8 cellular contexts compared by ENCODE assay signal in the genomic region with DNA sequence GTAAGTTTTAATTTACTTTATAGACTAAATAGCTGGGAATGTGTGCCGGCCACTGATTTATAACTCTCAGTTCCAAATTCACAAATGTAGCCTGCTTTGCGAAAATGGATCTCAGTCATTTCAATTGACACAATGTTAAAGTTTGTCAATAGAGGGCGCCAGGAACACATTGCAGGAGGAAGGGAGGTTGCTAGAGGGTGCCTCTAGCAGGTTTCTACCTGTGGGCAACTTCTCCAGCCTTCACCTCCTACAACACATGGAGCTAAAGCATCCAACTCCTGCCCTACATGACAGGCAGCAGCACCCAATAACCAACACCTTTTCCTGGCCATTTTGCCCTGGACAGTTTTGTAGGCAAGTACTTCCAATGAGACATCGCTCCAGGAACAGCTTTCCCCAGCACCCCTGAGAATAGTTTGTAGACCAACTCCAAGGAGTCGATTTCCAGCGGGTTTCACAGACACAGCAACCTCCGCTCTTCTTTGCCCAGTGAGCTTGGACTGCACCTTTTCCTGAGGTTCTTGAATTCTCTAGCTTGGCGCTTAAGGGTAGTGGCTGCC.
DNase-seq lines count a peak whose midpoint lies in the region; ATAC-seq and TF ChIP-seq lines count a peak whose summit lies in the region.

No MANE protein-coding gene starts in this region.

- TF ChIP-seq CTCF in CD14-positive monocyte (IDR thresholded peaks at IDR 0.05): peak; percentile 32
- peak; percentile 54 for TF ChIP-seq CTCF in PC-9 (conservative IDR thresholded peaks at IDR 0.05)
- peak; percentile 83 for TF ChIP-seq CTCF in foreskin keratinocyte (conservative IDR thresholded peaks at IDR 0.05)

- POLR2A ChIA-PET in PC-9 (lab: Charles Lee; ENCODE audit: unreplicated experiment): no interaction called here

- H3K27ac Mint-ChIP-seq in CD14-positive monocyte: no peak overlapping the region

- no peak overlapping the region for H3K4me3 Mint-ChIP-seq in CD14-positive monocyte

- no peaks in the 10 kb centered on the region for H3K27me3 ChIP-seq in PC-9 (ENCODE audit: insufficient read depth, low read depth)
- no peaks in the 10 kb centered on the region for H3K27me3 ChIP-seq in foreskin keratinocyte

- H3K4me1 ChIP-seq in PC-9 (replicated peaks; ENCODE audit: insufficient read depth) (no peaks in the 10 kb centered on the region), foreskin keratinocyte (no peaks in the 10 kb centered on the region)

- BruUV-seq in PC-9 (replicated peaks; lab: Mats Ljungman, UMichigan): no TSS peak

- H3K9me3 ChIP-seq in PC-9 (ENCODE audit: insufficient read depth, low read depth): no peaks in the 10 kb centered on the region

- CTCF ChIA-PET in PC-9 (lab: Charles Lee): no interaction called here

- H3K4me2 ChIP-seq in PC-9: no peak overlapping the region

- intact Hi-C loops in CD14-positive monocyte (cut with micrococcal nuclease) (no loop called here), PC-9 (cut with micrococcal nuclease; ENCODE audit: unreplicated experiment) (no loop called here)

- H3K27ac ChIP-seq in PC-9: no peak overlapping the region
- no peak overlapping the region for H3K27ac ChIP-seq in foreskin keratinocyte

- no peak overlapping the region for H3K4me3 ChIP-seq in PC-9

- ATAC-seq in foreskin keratinocyte: peak; percentile 64
- ATAC-seq in HG02973 (IDR thresholded peaks at IDR 0.05; ENCODE audit: unreplicated experiment): no peak

- no peaks in the 10 kb centered on the region for H3K36me3 Mint-ChIP-seq in CD14-positive monocyte

- H3K4me1 Mint-ChIP-seq in CD14-positive monocyte: no peaks in the 10 kb centered on the region

- no peaks in the 10 kb centered on the region for H3F3A ChIP-seq in PC-9 (ENCODE audit: insufficient read depth, low read depth)

- no peaks in the 10 kb centered on the region for H3K27me3 Mint-ChIP-seq in CD14-positive monocyte (ENCODE audit: low read depth in 3 of 3)

- no peaks in the 10 kb centered on the region for H4K20me1 ChIP-seq in PC-9 (ENCODE audit: insufficient read depth)

- H3K36me3 ChIP-seq in PC-9 (ENCODE audit: low read depth): no peaks in the 10 kb centered on the region

- no peaks in the 10 kb centered on the region for H3K79me2 ChIP-seq in PC-9 (ENCODE audit: low read depth)

- no peaks in the 10 kb centered on the region for H3K9me2 ChIP-seq in PC-9 (ENCODE audit: insufficient read depth)

- no peak for DNase-seq in CD14-positive monocyte (ENCODE audit: low spot score)
- DNase-seq in HPDE6-E6E7 (ENCODE audit: extremely low spot score): peak; percentile 2
- no peak for DNase-seq in PC-9
- DNase-seq in foreskin keratinocyte: peak; percentile 26 to 47
- DNase-seq in stimulated activated CD4-positive, alpha-beta T cell treated with anti-CD3 and anti-CD28 coated beads, Interleukin-4, amount 100 ng/mL, for 1 hour: no peak
- DNase-seq in NK-92 treated with Interleukin-12 subunit alpha and Interleukin-12 subunit beta, amount 100 ng/mL, for 24 hours (lab: John Stamatoyannopoulos, UW): no peak
- no peak for DNase-seq in HUDEP-2 (lab: John Stamatoyannopoulos, UW; ENCODE audit: unreplicated experiment in 76 of 76)

- no peak overlapping the region for H2AFZ ChIP-seq in PC-9

- no peaks in the 10 kb centered on the region for H3K9me3 Mint-ChIP-seq in CD14-positive monocyte

Comparison
In these comparisons a context has a peak if more than half of its experiments do, and no peak if none do; other contexts are left out.
1. DNase-seq: peak in HPDE6-E6E7 (single experiment) and foreskin keratinocyte (2 of 2); none in CD14-positive monocyte (single experiment), PC-9 (0 of 2), stimulated activated CD4-positive, alpha-beta T cell treated with anti-CD3 and anti-CD28 coated beads, Interleukin-4, amount 100 ng/mL, for 1 hour (single experiment), NK-92 treated with Interleukin-12 subunit alpha and Interleukin-12 subunit beta, amount 100 ng/mL, for 24 hours (single experiment) and HUDEP-2 (0 of 76).
2. CTCF ChIP-seq: peak in every context shown above with its lines; median percentile 83 in foreskin keratinocyte; 54 in PC-9; 32 in CD14-positive monocyte.